11 cellular contexts compared by ENCODE assay signal in genomic region chr3:16866447-16867025, GRCh38. TPM values are rescaled to one million over a fixed set of nuclear protein-coding genes. Genes with fewer than 3 reads are reported as not detected.
DNase-seq lines count a peak whose midpoint lies in the region; ATAC-seq and TF ChIP-seq lines count a peak whose summit lies in the region.
"Had no signal": no experiment of that assay in that cellular context is flagged by ENCODE, and none has a peak within 500 bp of the region (broad histone marks: within the 10 kb centered on the region; RNA-seq: fewer than 3 reads in every experiment).

No MANE protein-coding gene starts in this region.

- no peak overlapping the region for H3K9ac ChIP-seq in BLaER1 treated with 17β-estradiol and CSF1 and Interleukin-3, amounts not matched to agents 10 nM and 100 nM
- no peak overlapping the region for H3K9ac ChIP-seq in MM.1S (ENCODE audit: low read length)

- H3K27me3 Mint-ChIP-seq in T-helper 17 cell, result no peaks in the 10 kb centered on the region
- H3K27me3 Mint-ChIP-seq in immature natural killer cell (ENCODE audit: low read depth in 3 of 3), result peaks cover 7 to 11% (median 8%) of the 10 kb centered on the region in 3 donors

- H3K4me3 Mint-ChIP-seq in T-helper 17 cell (no peak overlapping the region), immature natural killer cell (peak overlapping the region in 1 of 5 donors; percentile 69)

- H3K27ac ChIP-seq in BLaER1 treated with 17β-estradiol and CSF1 and Interleukin-3, amounts not matched to agents 10 nM and 100 nM, result no peak overlapping the region; a peak in 1 of 22 replicates
- no peak overlapping the region for H3K27ac ChIP-seq in MM.1S (ENCODE audit: low read length)
- H3K27ac ChIP-seq: C4-2B, left ventricle myocardium inferior, SK-N-MC had no signal

- H3F3A ChIP-seq in MM.1S (ENCODE audit: insufficient read depth, low read length), result no peaks in the 10 kb centered on the region

- no peaks in the 10 kb centered on the region for H3K36me3 ChIP-seq in BLaER1 treated with 17β-estradiol and CSF1 and Interleukin-3, amounts not matched to agents 10 nM and 100 nM
- no peaks in the 10 kb centered on the region for H3K36me3 ChIP-seq in MM.1S (replicated peaks; ENCODE audit: insufficient read depth, low read length)
- H3K36me3 ChIP-seq: left ventricle myocardium inferior had no signal

- H3K9me3 ChIP-seq in BLaER1 treated with 17β-estradiol and CSF1 and Interleukin-3, amounts not matched to agents 10 nM and 100 nM (replicated peaks in 1 of 11), result peaks cover 0 to 9% (median 3%) of the 10 kb centered on the region in 11 experiments; a peak in 4 of 22 replicates
- H3K9me3 ChIP-seq in T-helper 17 cell (ENCODE audit: control insufficient read depth, low read length, poor library complexity, severe bottlenecking), result no peaks in the 10 kb centered on the region
- no peaks in the 10 kb centered on the region for H3K9me3 ChIP-seq in MM.1S (replicated peaks; ENCODE audit: insufficient read depth, low read length)

- no peaks in the 10 kb centered on the region for H4K20me1 ChIP-seq in BLaER1 treated with 17β-estradiol and CSF1 and Interleukin-3, amounts not matched to agents 10 nM and 100 nM
- H4K20me1 ChIP-seq in MM.1S (ENCODE audit: insufficient read depth, low read length), result no peaks in the 10 kb centered on the region

- H3K27ac Mint-ChIP-seq in T-helper 17 cell (peak overlapping the region; percentile 34), immature natural killer cell (peak overlapping the region in 1 of 6 donors; percentile 50)

- peaks cover 0 to 1% (median 0%) of the 10 kb centered on the region in 6 donors for H3K9me3 Mint-ChIP-seq in immature natural killer cell

- ATAC-seq in T-helper 17 cell (peak; percentile 72), HG02970 (IDR thresholded peaks at IDR 0.05; ENCODE audit: low FRiP score, unreplicated experiment) (no peak)

- H3K79me2 ChIP-seq in MM.1S (ENCODE audit: low read length), result no peaks in the 10 kb centered on the region

- H3K4me1 ChIP-seq in BLaER1 treated with 17β-estradiol and CSF1 and Interleukin-3, amounts not matched to agents 10 nM and 100 nM, result peaks cover 0 to 10% (median 8%) of the 10 kb centered on the region in 10 experiments; a peak in 11 of 20 replicates
- no peaks in the 10 kb centered on the region for H3K4me1 ChIP-seq in MM.1S (ENCODE audit: low read length)
- H3K4me1 ChIP-seq: left ventricle myocardium inferior had no signal

- DNase-seq in KG1 (lab: John Stamatoyannopoulos, UW) (peak; percentile 34), T-helper 17 cell (no peak), immature natural killer cell (peak; percentile 55 to 63 (median 62)), MM.1S (no peak), NCI-H128 (lab: John Stamatoyannopoulos, UW; ENCODE audit: unreplicated experiment) (no peak)
- no peak for DNase-seq in activated naive CD4-positive, alpha-beta T cell (lab: John Stamatoyannopoulos, UW)
- DNase-seq: left ventricle myocardium inferior had no signal

- H3K27me3 ChIP-seq in BLaER1 treated with 17β-estradiol and CSF1 and Interleukin-3, amounts not matched to agents 10 nM and 100 nM, result no peaks in the 10 kb centered on the region
- H3K27me3 ChIP-seq in MM.1S (replicated peaks; ENCODE audit: insufficient read depth, low read length), result no peaks in the 10 kb centered on the region

- H3K9me2 ChIP-seq in MM.1S (replicated peaks; ENCODE audit: insufficient read depth, low read length), result no peaks in the 10 kb centered on the region

- H3K4me3 ChIP-seq in BLaER1 treated with 17β-estradiol and CSF1 and Interleukin-3, amounts not matched to agents 10 nM and 100 nM, result no peak overlapping the region
- H3K4me3 ChIP-seq in MM.1S (ENCODE audit: low read length), result no peak overlapping the region
- H3K4me3 ChIP-seq: left ventricle myocardium inferior, SK-N-MC had no signal

- H3K36me3 Mint-ChIP-seq in T-helper 17 cell (ENCODE audit: low read depth) (no peaks in the 10 kb centered on the region), immature natural killer cell (peaks cover 0 to 4% (median 0%) of the 10 kb centered on the region in 3 donors)

- H2AFZ ChIP-seq in MM.1S (ENCODE audit: low read length), result no peak overlapping the region

- no peak for TF ChIP-seq CTCF in MM.1S (IDR thresholded peaks at IDR 0.05; ENCODE audit: low read length)

- H3K4me1 Mint-ChIP-seq in T-helper 17 cell (peaks cover 12% of the 10 kb centered on the region), immature natural killer cell (peaks cover 12 to 14% of the 10 kb centered on the region in 2 donors)

- peak overlapping the region in 9 of 11 experiments; percentile 5 to 40 (median 16); a peak in 9 of 22 replicates for H3K4me2 ChIP-seq in BLaER1 treated with 17β-estradiol and CSF1 and Interleukin-3, amounts not matched to agents 10 nM and 100 nM
- no peak overlapping the region for H3K4me2 ChIP-seq in MM.1S (ENCODE audit: low read depth, low read length)

RNA-seq across cellular contexts. Expression of gene PLCL2, which starts 18.2 kb away (rescaled TPM):
- 10 to 100 TPM; 53.5 to 55.3 TPM for total RNA-seq in T-helper 17 cell
- polyA plus RNA-seq in immature natural killer cell, result 10 to 100 TPM; 56.8 to 85.5 (median 78.9) TPM

Comparison
In these comparisons a context has a peak if more than half of its experiments do, and no peak if none do; other contexts are left out.
1. DNase-seq: peak in KG1 (single experiment) and immature natural killer cell (3 of 3); none in T-helper 17 cell (0 of 3), MM.1S (single experiment), NCI-H128 (single experiment) and activated naive CD4-positive, alpha-beta T cell (0 of 4).